1 cellular context compared by ENCODE assay signal in genomic region chr9:2727966-2728613, GRCh38.
TF ChIP-seq lines count a peak whose summit lies in the region.

No MANE protein-coding gene starts in this region.

TF ChIP-seq in HEK293, 187 proteins besides CTCF, POLR2A, EP300 and RAD21 (continued from another document and continues in another):
- no peak for TF ChIP-seq ZNF518A (tag by site-specific recombination; conservative IDR thresholded peaks at IDR 0.05; ENCODE audit: low read depth)
- no peak for TF ChIP-seq ZNF670 (tag by site-specific recombination; IDR thresholded peaks at IDR 0.05; ENCODE audit: low read depth)
- TF ChIP-seq ZNF704 (tag by site-specific recombination; IDR thresholded peaks at IDR 0.05): no peak
- TF ChIP-seq PRDM6 (tag by site-specific recombination; IDR thresholded peaks at IDR 0.05): peak; percentile 85
- no peak for TF ChIP-seq ZNF707 (tag by site-specific recombination; IDR thresholded peaks at IDR 0.05)
- peak; percentile 35; the same call in 1 of the 2 replicates for TF ChIP-seq ZNF843 (tag by site-specific recombination; IDR thresholded peaks at IDR 0.05)
- peak; percentile 57; the same call in 1 of the 2 replicates for TF ChIP-seq ZEB2 (tag by site-specific recombination; IDR thresholded peaks at IDR 0.05)
- no peak for TF ChIP-seq ZNF214 (tag by site-specific recombination; IDR thresholded peaks at IDR 0.05; ENCODE audit: borderline replicate concordance)
- TF ChIP-seq ZNF18 (tag by site-specific recombination; IDR thresholded peaks at IDR 0.05): no peak
- peak; percentile 41; the same call in 1 of the 2 replicates for TF ChIP-seq PATZ1 (tag by site-specific recombination; IDR thresholded peaks at IDR 0.05)
- TF ChIP-seq ZBTB10 (tag by site-specific recombination; IDR thresholded peaks at IDR 0.05): no peak
- TF ChIP-seq OVOL3 (tag by site-specific recombination; IDR thresholded peaks at IDR 0.05): peak; percentile 87
- peak; percentile 86 for TF ChIP-seq ZNF629 (tag by site-specific recombination; IDR thresholded peaks at IDR 0.05)
- TF ChIP-seq ZNF639 (tag by site-specific recombination; IDR thresholded peaks at IDR 0.05): peak; percentile 59; the same call in 1 of the 2 replicates
- no peak for TF ChIP-seq ZNF521 (tag by site-specific recombination; IDR thresholded peaks at IDR 0.05)
- no peak for TF ChIP-seq ZNF19 (tag by site-specific recombination; IDR thresholded peaks at IDR 0.05; ENCODE audit: low read depth)
- TF ChIP-seq BCL6B (tag by site-specific recombination; IDR thresholded peaks at IDR 0.05): no peak
- TF ChIP-seq ZNF2 (tag by site-specific recombination; IDR thresholded peaks at IDR 0.05): 0 out of 2 replicates have a peak, but pooled peaks have one; percentile 51
- TF ChIP-seq ZNF777 (tag by site-specific recombination; IDR thresholded peaks at IDR 0.05; ENCODE audit: borderline replicate concordance): no peak
- TF ChIP-seq ZNF837 (tag by site-specific recombination; IDR thresholded peaks at IDR 0.05): no peak
- no peak for TF ChIP-seq KLF7 (tag by site-specific recombination; IDR thresholded peaks at IDR 0.05; ENCODE audit: borderline replicate concordance)
- TF ChIP-seq ZNF692 (tag by site-specific recombination; IDR thresholded peaks at IDR 0.05): 0 out of 2 replicates have a peak, but pooled peaks have one; percentile 47
- no peak for TF ChIP-seq ZNF132 (tag by site-specific recombination; IDR thresholded peaks at IDR 0.05; ENCODE audit: borderline replicate concordance)
- TF ChIP-seq SP7 (tag by site-specific recombination; IDR thresholded peaks at IDR 0.05): peak; percentile 37; the same call in 1 of the 2 replicates
- no peak for TF ChIP-seq ZNF530 (tag by site-specific recombination; IDR thresholded peaks at IDR 0.05; ENCODE audit: low read depth)
- 0 out of 2 replicates have a peak, but pooled peaks have one; percentile 14 for TF ChIP-seq GLIS2 (tag by site-specific recombination; IDR thresholded peaks at IDR 0.05)
- TF ChIP-seq KLF8 (tag by site-specific recombination; IDR thresholded peaks at IDR 0.05): 0 out of 2 replicates have a peak, but pooled peaks have one; percentile 36
- no peak for TF ChIP-seq KLF1 (tag by site-specific recombination; IDR thresholded peaks at IDR 0.05)
- TF ChIP-seq ZBTB8A (tag by site-specific recombination; IDR thresholded peaks at IDR 0.05): no peak
- TF ChIP-seq ZNF658 (tag by site-specific recombination; IDR thresholded peaks at IDR 0.05): no peak
- TF ChIP-seq PRDM4 (tag by site-specific recombination; IDR thresholded peaks at IDR 0.05): no peak
- TF ChIP-seq ZNF354C (tag by site-specific recombination; IDR thresholded peaks at IDR 0.05; ENCODE audit: borderline replicate concordance, low read depth): no peak
